Comparison of ENCODE assay signal across 9 cellular contexts in genomic region chr10:42933454-42934340, GRCh38.
DNase-seq lines count a peak whose midpoint lies in the region; ATAC-seq, FAIRE-seq and TF ChIP-seq lines count a peak whose summit lies in the region.
"Had no signal": no experiment of that assay in that cellular context is flagged by ENCODE, and none has a peak within 500 bp of the region (broad histone marks: within the 10 kb centered on the region; RNA-seq: fewer than 3 reads in every experiment).

No MANE protein-coding gene starts in this region.

- H3K27me3 ChIP-seq in HepG2 (ENCODE audit: control insufficient read depth in 1 of 2, insufficient read depth in 2 of 2, low read length in 2 of 2) (peaks cover 12 to 60% of the 10 kb centered on the region in 2 experiments; a peak in 4 of 5 replicates), upper lobe of right lung (peaks cover 62% of the 10 kb centered on the region)

- no peaks in the 10 kb centered on the region for H4K20me1 ChIP-seq in HepG2 (ENCODE audit: insufficient read depth, low read length)

- H3K9me3 ChIP-seq in HepG2 (ENCODE audit: low read length): no peaks in the 10 kb centered on the region
- H3K9me3 ChIP-seq in upper lobe of right lung: no peaks in the 10 kb centered on the region
- H3K9me3 ChIP-seq: SJSA1 had no signal

- TF ChIP-seq RAD21 in HepG2 (CRISPR knock-in tag; IDR thresholded peaks at IDR 0.05): no peak

- BruUV-seq in HepG2 (replicated peaks; lab: Mats Ljungman, UMichigan): no TSS peak

- H3K9ac ChIP-seq in HepG2 (ENCODE audit: insufficient read depth, low read depth, low read length): no peak overlapping the region

- FAIRE-seq in HepG2 (lab: Jason Lieb, UNC): no peak

- no peak for TF ChIP-seq EP300 in HepG2 (IDR thresholded peaks at IDR 0.05; ENCODE audit: low read depth in 2 of 2, low read length in 2 of 2)
- no peak for TF ChIP-seq EP300 in HepG2 (CRISPR knock-in tag; IDR thresholded peaks at IDR 0.05; ENCODE audit: borderline replicate concordance)

- no peak for TF ChIP-seq POLR2A in HepG2 (IDR thresholded peaks at IDR 0.05; ENCODE audit: insufficient read depth in 1 of 2, low read depth in 2 of 2, low read length in 2 of 2)

- CTCF ChIA-PET in HepG2 (lab: Yijun Ruan, JAX; ENCODE audit: low intra/inter-chr PET ratio, low total read pairs): no interaction called here
- CTCF ChIA-PET in HEK293T (lab: Yijun Ruan, JAX): no interaction called here

- H2AFZ ChIP-seq in HepG2 (ENCODE audit: low read length): no peak overlapping the region

- H3K27ac ChIP-seq in HepG2 (ENCODE audit: extremely low read length, insufficient read depth, low read length) (no peak overlapping the region), upper lobe of right lung (no peak overlapping the region)
- H3K27ac ChIP-seq: SJSA1 had no signal

- intact Hi-C loops in HepG2 (cut with micrococcal nuclease; ENCODE audit: unreplicated experiment): no loop called here
- intact Hi-C loops in upper lobe of right lung (cut with DNase I): no loop called here

- H3K4me2 ChIP-seq in HepG2 (ENCODE audit: low read depth, low read length): peak overlapping the region; percentile 27; the same call in 1 of the 2 replicates

- DNase-seq in stimulated activated CD4-positive, alpha-beta T cell treated with anti-CD3 and anti-CD28 coated beads, Interleukin-1b, Interleukin-23, amount 100 ng/mL, for 4 hours (ENCODE audit: low read depth in 2 of 2): peak; percentile 11 to 17
- no peak for DNase-seq in stimulated activated CD4-positive, alpha-beta T cell treated with anti-CD3 and anti-CD28 coated beads, Interleukin-4, amount 100 ng/mL, for 24 hours
- DNase-seq in brain pericyte (ENCODE audit: low read depth, low spot score): peak; percentile 42
- DNase-seq in HepG2 (ENCODE audit: low spot score): no peak
- DNase-seq in upper lobe of right lung: peak; percentile 64
- DNase-seq in HEK293T (ENCODE audit: extremely low spot score): no peak

- ATAC-seq in HepG2: peak; percentile 63
- ATAC-seq in upper lobe of right lung: peak; percentile 8
- no peak for ATAC-seq in GM19328 (IDR thresholded peaks at IDR 0.05; ENCODE audit: unreplicated experiment)
- ATAC-seq in GM19035 (IDR thresholded peaks at IDR 0.05; ENCODE audit: unreplicated experiment): no peak

- H3K79me2 ChIP-seq in HepG2 (ENCODE audit: insufficient read depth, low read length): no peaks in the 10 kb centered on the region

- TF ChIP-seq CTCF in HepG2 (CRISPR knock-in tag; IDR thresholded peaks at IDR 0.05) (no peak), upper lobe of right lung (IDR thresholded peaks at IDR 0.05) (no peak)

- POLR2A ChIA-PET in HepG2 (lab: Yijun Ruan, JAX) (no interaction called here), HEK293T (lab: Yijun Ruan, JAX) (no interaction called here)

- H3K4me1 ChIP-seq in HepG2 (ENCODE audit: insufficient read depth, low read length) (no peaks in the 10 kb centered on the region), upper lobe of right lung (peaks cover 12% of the 10 kb centered on the region)
- H3K4me1 ChIP-seq: SJSA1 had no signal

- WGBS in HepG2 (ENCODE audit: low lambda C conversion rate): 10% methylated on average over 30 of the region's 57 CpGs

- H3K4me3 ChIP-seq in HepG2 (replicated peaks in 1 of 3; ENCODE audit: insufficient read depth in 1 of 3, low read depth in 2 of 3, low read length in 3 of 3) (no peak overlapping the region; a peak in 1 of 6 replicates), upper lobe of right lung (peak overlapping the region; percentile 16)
- H3K4me3 ChIP-seq: SJSA1 had no signal

- H3K36me3 ChIP-seq in HepG2 (replicated peaks in 1 of 2; ENCODE audit: control insufficient read depth in 1 of 2, insufficient read depth in 2 of 2, low read length in 2 of 2) (no peaks in the 10 kb centered on the region), upper lobe of right lung (no peaks in the 10 kb centered on the region)
- H3K36me3 ChIP-seq: SJSA1 had no signal

- in situ Hi-C loops in HepG2 (cut with HindIII; ENCODE audit: extremely low pct_ligation_motif_present, low pct_unique_long_range_greater_than_20kb): no loop called here

TF ChIP-seq in HepG2, 621 proteins besides CTCF, POLR2A, EP300 and RAD21:
- TF ChIP-seq SALL1 (CRISPR knock-in tag; IDR thresholded peaks at IDR 0.05) (no peak), KDM4B (CRISPR knock-in tag; IDR thresholded peaks at IDR 0.05) (no peak), EZH2 (conservative IDR thresholded peaks at IDR 0.05; ENCODE audit: low read depth, low read length) (peak; percentile 50; the same call in 1 of the 2 replicates)

TF ChIP-seq in HEK293T, 16 proteins besides CTCF, POLR2A, EP300 and RAD21:
- TF ChIP-seq ARNT (IDR thresholded peaks at IDR 0.05) (no peak), SP1 (IDR thresholded peaks at IDR 0.05) (no peak), NFRKB (IDR thresholded peaks at IDR 0.05) (no peak), SUZ12 (IDR thresholded peaks at IDR 0.05) (no peak), L3MBTL2 (conservative IDR thresholded peaks at IDR 0.05) (no peak), BHLHE40 (IDR thresholded peaks at IDR 0.05; ENCODE audit: borderline replicate concordance) (no peak), ZNF384 (IDR thresholded peaks at IDR 0.05) (no peak), ELF4 (IDR thresholded peaks at IDR 0.05) (no peak), FOXM1 (IDR thresholded peaks at IDR 0.05; ENCODE audit: borderline replicate concordance) (no peak), HDGF (IDR thresholded peaks at IDR 0.05; ENCODE audit: borderline replicate concordance) (no peak), PKNOX1 (IDR thresholded peaks at IDR 0.05) (no peak), TARDBP (IDR thresholded peaks at IDR 0.05) (no peak), CTBP1 (IDR thresholded peaks at IDR 0.05; ENCODE audit: borderline replicate concordance) (no peak), FOXK2 (IDR thresholded peaks at IDR 0.05) (no peak), LEF1 (IDR thresholded peaks at IDR 0.05; ENCODE audit: borderline replicate concordance) (no peak), FOXA1 (IDR thresholded peaks at IDR 0.05) (no peak)

Comparison
In these comparisons a context has a peak if more than half of its experiments do, and no peak if none do; other contexts are left out.
1. DNase-seq: peak in stimulated activated CD4-positive, alpha-beta T cell treated with anti-CD3 and anti-CD28 coated beads, Interleukin-1b, Interleukin-23, amount 100 ng/mL, for 4 hours (2 of 2), brain pericyte (single experiment) and upper lobe of right lung (single experiment); none in stimulated activated CD4-positive, alpha-beta T cell treated with anti-CD3 and anti-CD28 coated beads, Interleukin-4, amount 100 ng/mL, for 24 hours (single experiment), HepG2 (single experiment) and HEK293T (single experiment).
2. ATAC-seq: peak in HepG2 (single experiment) and upper lobe of right lung (single experiment); none in GM19328 (single experiment) and GM19035 (single experiment).